In the genomic region with DNA sequence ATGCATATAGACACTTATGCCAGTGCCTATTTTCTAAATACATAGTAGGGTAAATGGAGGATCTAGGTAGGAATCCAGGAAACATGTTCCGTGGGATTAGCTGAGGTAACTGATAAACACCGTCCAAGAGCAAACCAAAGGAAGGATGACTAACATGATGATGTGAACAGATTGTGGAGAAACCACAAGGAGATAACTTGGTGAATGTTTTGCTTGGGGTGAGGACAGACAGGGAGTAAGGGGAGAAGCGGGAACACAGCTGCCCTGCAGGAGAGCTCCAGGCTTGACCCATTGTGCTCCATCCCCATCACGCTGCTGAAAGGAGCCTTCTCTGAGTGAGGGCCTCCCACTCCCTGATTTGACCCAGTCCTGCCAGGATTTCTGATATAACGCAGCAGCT, we compare ENCODE assay signal across 16 cellular contexts.
A peak's percentile ranks its signal among the peaks of the same experiment; 100 is the strongest.
DNase-seq lines count a peak whose midpoint lies in the region; ATAC-seq, FAIRE-seq and TF ChIP-seq lines count a peak whose summit lies in the region.
"Had no signal": no experiment of that assay in that cellular context is flagged by ENCODE, and none has a peak within 500 bp of the region (broad histone marks: within the 10 kb centered on the region; RNA-seq: fewer than 3 reads in every experiment).

No MANE protein-coding gene starts in this region.

- TF ChIP-seq CTCF in HEK293 (tag by site-specific recombination; IDR thresholded peaks at IDR 0.05), result no peak
- TF ChIP-seq CTCF in choroid plexus epithelial cell (conservative IDR thresholded peaks at IDR 0.05; ENCODE audit: low read depth, low read length), result no peak
- TF ChIP-seq CTCF in osteoblast (IDR thresholded peaks at IDR 0.05; ENCODE audit: extremely low read depth, low read depth, low read length), result no peak
- no peak for TF ChIP-seq CTCF in suprapubic skin (IDR thresholded peaks at IDR 0.05)

- TF ChIP-seq EP300 in suprapubic skin (IDR thresholded peaks at IDR 0.05), result no peak

- no peaks in the 10 kb centered on the region for H4K20me1 ChIP-seq in osteoblast (ENCODE audit: insufficient read depth, low read length)

- H3K27ac ChIP-seq in HEK293 (ENCODE audit: extremely low read depth, low read depth, low read length) (no peak overlapping the region), osteoblast (ENCODE audit: low read depth, low read length) (no peak overlapping the region), suprapubic skin (no peak overlapping the region)

- no peaks in the 10 kb centered on the region for H3K27me3 ChIP-seq in osteoblast (ENCODE audit: insufficient read depth, low read length)
- H3K27me3 ChIP-seq in suprapubic skin, result no peaks in the 10 kb centered on the region

- H3K4me2 ChIP-seq in osteoblast (ENCODE audit: insufficient read depth, low read length), result no peak overlapping the region

- H3K4me1 ChIP-seq in HEK293 (ENCODE audit: control insufficient read depth, insufficient read depth, low read length) (no peaks in the 10 kb centered on the region), osteoblast (ENCODE audit: insufficient read depth, low read length) (peaks cover 9% of the 10 kb centered on the region), suprapubic skin (no peaks in the 10 kb centered on the region)

- CTCF ChIA-PET in HEK293 (lab: Yijun Ruan, JAX), result interaction anchor here (0.6 kb wide), 1 partner anchor 12 kb away, joined by 3 read pairs; no protein-coding TSS in a partner anchor

- peak; percentile 71 for DNase-seq in RCC 7860 (ENCODE audit: low spot score)
- peak; percentile 93 for DNase-seq in choroid plexus epithelial cell (ENCODE audit: low read depth)
- peak; percentile 54 for DNase-seq in osteoblast (ENCODE audit: insufficient read length, low spot score, missing footprints)
- DNase-seq in suprapubic skin (ENCODE audit: low spot score in 2 of 2), result no peak
- DNase-seq: amygdala; C1 segment of cervical spinal cord; DMS79; naive thymus-derived CD4-positive, alpha-beta T cell; NCI-H1694 treated with DMSO at 0.1 percent for 48 hours; NCI-H510A treated with DMSO at 0.1 percent for 48 hours; stimulated activated CD4-positive, alpha-beta T cell treated with anti-CD3 and anti-CD28 coated beads, Interleukin-1b, Interleukin-23, amount 100 ng/mL, for 48 hours had no signal

- H3K9me3 ChIP-seq in HEK293 (ENCODE audit: control insufficient read depth, insufficient read depth, low read depth, low read length) (no peaks in the 10 kb centered on the region), osteoblast (ENCODE audit: low read depth, low read length) (no peaks in the 10 kb centered on the region), suprapubic skin (no peaks in the 10 kb centered on the region)

- 90% methylated on average over 5 of the region's 5 CpGs for WGBS in suprapubic skin

- ATAC-seq in HG02623 (IDR thresholded peaks at IDR 0.05; ENCODE audit: unreplicated experiment) (no peak), GM19455 (IDR thresholded peaks at IDR 0.05; ENCODE audit: unreplicated experiment) (no peak)
- ATAC-seq: activated T-helper 17 cell treated with anti-CD3 and anti-CD28 coated beads, Interleukin-2, amount 50 U/mL, for 72 hours; naive thymus-derived CD4-positive, alpha-beta T cell; WTC11 had no signal

- H3K79me2 ChIP-seq in osteoblast (ENCODE audit: insufficient read depth, low read length), result no peaks in the 10 kb centered on the region

- H3K36me3 ChIP-seq in HEK293 (ENCODE audit: control insufficient read depth in 2 of 2, insufficient read depth in 1 of 2, low read length in 2 of 2) (no peaks in the 10 kb centered on the region), osteoblast (ENCODE audit: insufficient read depth, low read length) (no peaks in the 10 kb centered on the region), suprapubic skin (no peaks in the 10 kb centered on the region)

- peak; percentile 93 for FAIRE-seq in RCC 7860 (lab: Jason Lieb, UNC)

- TF ChIP-seq POLR2A in suprapubic skin (IDR thresholded peaks at IDR 0.05), result no peak

- H3K4me3 ChIP-seq in HEK293 (ENCODE audit: low read depth, low read length), result no peak overlapping the region
- H3K4me3 ChIP-seq in choroid plexus epithelial cell (ENCODE audit: low read depth, low read length), result no peak overlapping the region
- no peak overlapping the region for H3K4me3 ChIP-seq in osteoblast (ENCODE audit: insufficient read depth, low read length)
- no peak overlapping the region for H3K4me3 ChIP-seq in suprapubic skin

- POLR2A ChIA-PET in HEK293 (lab: Yijun Ruan, JAX), result no interaction called here

- no peak overlapping the region for H2AFZ ChIP-seq in osteoblast (ENCODE audit: low read length)

TF ChIP-seq in HEK293, 187 proteins besides CTCF, POLR2A, EP300 and RAD21 (continues in another document):
- TF ChIP-seq, protein P1, sequence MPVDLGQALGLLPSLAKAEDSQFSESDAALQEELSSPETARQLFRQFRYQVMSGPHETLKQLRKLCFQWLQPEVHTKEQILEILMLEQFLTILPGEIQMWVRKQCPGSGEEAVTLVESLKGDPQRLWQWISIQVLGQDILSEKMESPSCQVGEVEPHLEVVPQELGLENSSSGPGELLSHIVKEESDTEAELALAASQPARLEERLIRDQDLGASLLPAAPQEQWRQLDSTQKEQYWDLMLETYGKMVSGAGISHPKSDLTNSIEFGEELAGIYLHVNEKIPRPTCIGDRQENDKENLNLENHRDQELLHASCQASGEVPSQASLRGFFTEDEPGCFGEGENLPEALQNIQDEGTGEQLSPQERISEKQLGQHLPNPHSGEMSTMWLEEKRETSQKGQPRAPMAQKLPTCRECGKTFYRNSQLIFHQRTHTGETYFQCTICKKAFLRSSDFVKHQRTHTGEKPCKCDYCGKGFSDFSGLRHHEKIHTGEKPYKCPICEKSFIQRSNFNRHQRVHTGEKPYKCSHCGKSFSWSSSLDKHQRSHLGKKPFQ (tag by site-specific recombination; IDR thresholded peaks at IDR 0.05), result no peak
- TF ChIP-seq, protein P2, sequence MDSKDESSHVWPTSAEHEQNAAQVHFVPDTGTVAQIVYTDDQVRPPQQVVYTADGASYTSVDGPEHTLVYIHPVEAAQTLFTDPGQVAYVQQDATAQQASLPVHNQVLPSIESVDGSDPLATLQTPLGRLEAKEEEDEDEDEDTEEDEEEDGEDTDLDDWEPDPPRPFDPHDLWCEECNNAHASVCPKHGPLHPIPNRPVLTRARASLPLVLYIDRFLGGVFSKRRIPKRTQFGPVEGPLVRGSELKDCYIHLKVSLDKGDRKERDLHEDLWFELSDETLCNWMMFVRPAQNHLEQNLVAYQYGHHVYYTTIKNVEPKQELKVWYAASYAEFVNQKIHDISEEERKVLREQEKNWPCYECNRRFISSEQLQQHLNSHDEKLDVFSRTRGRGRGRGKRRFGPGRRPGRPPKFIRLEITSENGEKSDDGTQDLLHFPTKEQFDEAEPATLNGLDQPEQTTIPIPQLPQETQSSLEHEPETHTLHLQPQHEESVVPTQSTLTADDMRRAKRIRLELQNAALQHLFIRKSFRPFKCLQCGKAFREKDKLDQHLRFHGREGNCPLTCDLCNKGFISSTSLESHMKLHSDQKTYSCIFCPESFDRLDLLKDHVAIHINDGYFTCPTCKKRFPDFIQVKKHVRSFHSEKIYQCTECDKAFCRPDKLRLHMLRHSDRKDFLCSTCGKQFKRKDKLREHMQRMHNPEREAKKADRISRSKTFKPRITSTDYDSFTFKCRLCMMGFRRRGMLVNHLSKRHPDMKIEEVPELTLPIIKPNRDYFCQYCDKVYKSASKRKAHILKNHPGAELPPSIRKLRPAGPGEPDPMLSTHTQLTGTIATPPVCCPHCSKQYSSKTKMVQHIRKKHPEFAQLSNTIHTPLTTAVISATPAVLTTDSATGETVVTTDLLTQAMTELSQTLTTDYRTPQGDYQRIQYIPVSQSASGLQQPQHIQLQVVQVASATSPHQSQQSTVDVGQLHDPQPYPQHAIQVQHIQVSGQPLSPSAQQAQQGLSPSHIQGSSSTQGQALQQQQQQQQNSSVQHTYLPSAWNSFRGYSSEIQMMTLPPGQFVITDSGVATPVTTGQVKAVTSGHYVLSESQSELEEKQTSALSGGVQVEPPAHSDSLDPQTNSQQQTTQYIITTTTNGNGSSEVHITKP (tag by site-specific recombination; IDR thresholded peaks at IDR 0.05), result 0 out of 2 replicates have a peak, but pooled peaks have one; percentile 13
- TF ChIP-seq BCL11A (tag by site-specific recombination; IDR thresholded peaks at IDR 0.05; ENCODE audit: low read depth) (no peak), ZBTB20 (tag by site-specific recombination; IDR thresholded peaks at IDR 0.05) (no peak), ZNF768 (tag by site-specific recombination; IDR thresholded peaks at IDR 0.05) (no peak), KLF16 (tag by site-specific recombination; IDR thresholded peaks at IDR 0.05) (no peak), ZNF19 (tag by site-specific recombination; IDR thresholded peaks at IDR 0.05; ENCODE audit: low read depth) (no peak), ZNF391 (tag by site-specific recombination; IDR thresholded peaks at IDR 0.05; ENCODE audit: borderline replicate concordance, low read depth) (no peak), ZNF202 (tag by site-specific recombination; IDR thresholded peaks at IDR 0.05; ENCODE audit: borderline replicate concordance) (no peak)
- TF ChIP-seq, protein P3, sequence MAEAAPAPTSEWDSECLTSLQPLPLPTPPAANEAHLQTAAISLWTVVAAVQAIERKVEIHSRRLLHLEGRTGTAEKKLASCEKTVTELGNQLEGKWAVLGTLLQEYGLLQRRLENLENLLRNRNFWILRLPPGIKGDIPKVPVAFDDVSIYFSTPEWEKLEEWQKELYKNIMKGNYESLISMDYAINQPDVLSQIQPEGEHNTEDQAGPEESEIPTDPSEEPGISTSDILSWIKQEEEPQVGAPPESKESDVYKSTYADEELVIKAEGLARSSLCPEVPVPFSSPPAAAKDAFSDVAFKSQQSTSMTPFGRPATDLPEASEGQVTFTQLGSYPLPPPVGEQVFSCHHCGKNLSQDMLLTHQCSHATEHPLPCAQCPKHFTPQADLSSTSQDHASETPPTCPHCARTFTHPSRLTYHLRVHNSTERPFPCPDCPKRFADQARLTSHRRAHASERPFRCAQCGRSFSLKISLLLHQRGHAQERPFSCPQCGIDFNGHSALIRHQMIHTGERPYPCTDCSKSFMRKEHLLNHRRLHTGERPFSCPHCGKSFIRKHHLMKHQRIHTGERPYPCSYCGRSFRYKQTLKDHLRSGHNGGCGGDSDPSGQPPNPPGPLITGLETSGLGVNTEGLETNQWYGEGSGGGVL (tag by site-specific recombination; IDR thresholded peaks at IDR 0.05), result peak; percentile 18; the same call in 1 of the 2 replicates
- TF ChIP-seq, protein P4, sequence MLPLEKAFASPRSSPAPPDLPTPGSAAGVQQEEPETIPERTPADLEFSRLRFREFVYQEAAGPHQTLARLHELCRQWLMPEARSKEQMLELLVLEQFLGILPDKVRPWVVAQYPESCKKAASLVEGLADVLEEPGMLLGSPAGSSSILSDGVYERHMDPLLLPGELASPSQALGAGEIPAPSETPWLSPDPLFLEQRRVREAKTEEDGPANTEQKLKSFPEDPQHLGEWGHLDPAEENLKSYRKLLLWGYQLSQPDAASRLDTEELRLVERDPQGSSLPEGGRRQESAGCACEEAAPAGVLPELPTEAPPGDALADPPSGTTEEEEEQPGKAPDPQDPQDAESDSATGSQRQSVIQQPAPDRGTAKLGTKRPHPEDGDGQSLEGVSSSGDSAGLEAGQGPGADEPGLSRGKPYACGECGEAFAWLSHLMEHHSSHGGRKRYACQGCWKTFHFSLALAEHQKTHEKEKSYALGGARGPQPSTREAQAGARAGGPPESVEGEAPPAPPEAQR (tag by site-specific recombination; IDR thresholded peaks at IDR 0.05), result no peak

Comparison
In these comparisons a context has a peak if more than half of its experiments do, and no peak if none do; other contexts are left out.
1. DNase-seq: peak in RCC 7860 (single experiment), choroid plexus epithelial cell (single experiment) and osteoblast (single experiment); none in suprapubic skin (0 of 2).